In the genomic region with DNA sequence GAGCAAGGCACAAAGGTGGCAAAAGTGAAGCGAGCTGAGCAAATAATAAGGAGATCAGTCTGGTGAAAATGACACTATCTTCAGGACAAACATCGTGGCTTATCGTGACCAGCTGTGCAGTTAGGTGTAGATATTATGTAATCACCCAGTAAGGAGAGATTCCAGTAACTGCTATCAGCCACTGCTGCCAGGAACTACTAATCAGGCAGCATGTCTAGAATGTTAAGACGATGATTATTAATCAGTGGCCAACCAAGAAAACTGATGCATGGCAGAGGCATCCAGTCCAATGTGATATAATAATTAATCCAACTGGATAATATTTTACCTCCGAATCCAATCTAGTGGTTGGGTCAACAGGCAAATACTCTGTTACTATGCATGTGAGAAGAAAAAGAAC, we compare ENCODE assay signal across 13 cellular contexts.
DNase-seq lines count a peak whose midpoint lies in the region; ATAC-seq and TF ChIP-seq lines count a peak whose summit lies in the region.
"Had no signal": no experiment of that assay in that cellular context is flagged by ENCODE, and none has a peak within 500 bp of the region (broad histone marks: within the 10 kb centered on the region; RNA-seq: fewer than 3 reads in every experiment).

No MANE protein-coding gene starts in this region.

- no TSS peak for BruUV-seq in mammary epithelial cell (replicated peaks; lab: Mats Ljungman, UMichigan)

- H3K4me1 ChIP-seq in mammary epithelial cell (ENCODE audit: insufficient read depth, low read length), result peaks cover 32% of the 10 kb centered on the region
- H3K4me1 ChIP-seq in smooth muscle cell (ENCODE audit: low read depth), result peaks cover 34% of the 10 kb centered on the region

- H3F3A ChIP-seq in smooth muscle cell (ENCODE audit: low read depth), result peaks cover 20% of the 10 kb centered on the region

- H3K9ac ChIP-seq in mammary epithelial cell (ENCODE audit: insufficient read depth, low read length), result no peak overlapping the region
- H3K9ac ChIP-seq in smooth muscle cell (ENCODE audit: low read depth), result no peak overlapping the region

- intact Hi-C loops in mammary epithelial cell (cut with micrococcal nuclease), result no loop called here

- in situ Hi-C loops in mammary epithelial cell (cut with MboI; ENCODE audit: low sequenced_read_pairs in 2 of 2), result no loop called here

- H2AFZ ChIP-seq in mammary epithelial cell (ENCODE audit: low read depth, low read length), result peak overlapping the region; percentile 37
- H2AFZ ChIP-seq in smooth muscle cell (ENCODE audit: low read depth), result no peak overlapping the region

- H3K27ac ChIP-seq in mammary epithelial cell (ENCODE audit: insufficient read depth, low read depth, low read length) (no peak overlapping the region), smooth muscle cell (ENCODE audit: low read depth) (peak overlapping the region; percentile 94)
- H3K27ac ChIP-seq: cardiac muscle cell had no signal

- DNase-seq in HK-2 (ENCODE audit: unreplicated experiment) (peak; percentile 74), mammary epithelial cell (no peak), kidney epithelial cell (ENCODE audit: low read depth) (peak; percentile 93), smooth muscle cell (lab: John Stamatoyannopoulos, UW; ENCODE audit: unreplicated experiment) (no peak)
- DNase-seq in activated effector memory CD4-positive, alpha-beta T cell treated with Interleukin-2 at 50 U/mL for 16 hours, result no peak
- DNase-seq: H9, MV-4-11, natural killer cell, T-helper 17 cell had no signal

- no peak for ATAC-seq in HG03097 (IDR thresholded peaks at IDR 0.05; ENCODE audit: low FRiP score, unreplicated experiment)
- no peak for ATAC-seq in GM21723 (IDR thresholded peaks at IDR 0.05; ENCODE audit: unreplicated experiment)
- ATAC-seq in HG02610 (IDR thresholded peaks at IDR 0.05; ENCODE audit: unreplicated experiment), result no peak
- ATAC-seq: natural killer cell, T-helper 17 cell had no signal

- H3K4me3 ChIP-seq in mammary epithelial cell (replicated peaks in 1 of 3; ENCODE audit: insufficient read depth in 1 of 3, low read depth in 2 of 3, low read length in 3 of 3), result no peak overlapping the region
- H3K4me3 ChIP-seq in kidney epithelial cell (ENCODE audit: low read depth, low read length), result no peak overlapping the region
- no peak overlapping the region for H3K4me3 ChIP-seq in smooth muscle cell
- H3K4me3 ChIP-seq: cardiac muscle cell had no signal

- no peak for TF ChIP-seq CTCF in mammary epithelial cell (conservative IDR thresholded peaks at IDR 0.05 in 1 of 2, IDR thresholded peaks at IDR 0.05 in 1 of 2; ENCODE audit: extremely low read depth in 1 of 2, insufficient read depth in 1 of 2, low read depth in 1 of 2, low read length in 2 of 2)
- TF ChIP-seq CTCF in kidney epithelial cell (IDR thresholded peaks at IDR 0.05; ENCODE audit: insufficient read depth, low read length, poor library complexity, severe bottlenecking), result no peak
- no peak for TF ChIP-seq CTCF in smooth muscle cell (IDR thresholded peaks at IDR 0.05; ENCODE audit: borderline replicate concordance, insufficient read depth, poor library complexity, severe bottlenecking)

- H3K79me2 ChIP-seq in mammary epithelial cell (ENCODE audit: insufficient read depth, low read length) (no peaks in the 10 kb centered on the region), smooth muscle cell (ENCODE audit: low read depth) (no peaks in the 10 kb centered on the region)

- H4K20me1 ChIP-seq in mammary epithelial cell (ENCODE audit: insufficient read depth, low read length), result no peaks in the 10 kb centered on the region
- H4K20me1 ChIP-seq in smooth muscle cell (ENCODE audit: low read depth), result no peaks in the 10 kb centered on the region

- H3K36me3 ChIP-seq in mammary epithelial cell (ENCODE audit: insufficient read depth, low read length) (no peaks in the 10 kb centered on the region), kidney epithelial cell (ENCODE audit: control insufficient read depth, insufficient read depth, low read length) (no peaks in the 10 kb centered on the region), smooth muscle cell (ENCODE audit: low read depth) (no peaks in the 10 kb centered on the region)
- H3K36me3 ChIP-seq: cardiac muscle cell had no signal

- CTCF ChIA-PET in mammary epithelial cell (lab: Charles Lee; ENCODE audit: low non-redundant PET), result interaction anchor here (0.6 kb wide), 1 partner anchor 47 kb away, joined by 3 read pairs; no protein-coding TSS in a partner anchor

- WGBS in mammary epithelial cell (ENCODE audit: low coverage, missing lambda C conversion rate), result 56% methylated on average over 5 of the region's 5 CpGs
- 21% methylated on average over 5 of the region's 5 CpGs for WGBS in smooth muscle cell (ENCODE audit: low lambda C conversion rate)

- H3K4me2 ChIP-seq in mammary epithelial cell (ENCODE audit: insufficient read depth, low read depth, low read length) (no peak overlapping the region), smooth muscle cell (peak overlapping the region; percentile 74)

- no peaks in the 10 kb centered on the region for H3K9me3 ChIP-seq in mammary epithelial cell (replicated peaks; ENCODE audit: insufficient read depth, low read length)
- H3K9me3 ChIP-seq in smooth muscle cell (replicated peaks; ENCODE audit: low read depth), result no peaks in the 10 kb centered on the region

- dilution Hi-C loops in mammary epithelial cell (cut with HindIII; ENCODE audit: low sequenced_read_pairs), result loop anchor here (25.0 kb wide), 1 partner anchor 320 kb away; no protein-coding TSS in a partner anchor

- H3K27me3 ChIP-seq in mammary epithelial cell (ENCODE audit: insufficient read depth, low read length), result no peaks in the 10 kb centered on the region
- no peaks in the 10 kb centered on the region for H3K27me3 ChIP-seq in kidney epithelial cell (ENCODE audit: control insufficient read depth, insufficient read depth, low read length)
- H3K27me3 ChIP-seq in smooth muscle cell (ENCODE audit: low read depth), result no peaks in the 10 kb centered on the region
- H3K27me3 ChIP-seq: cardiac muscle cell had no signal

Comparison
In these comparisons a context has a peak if more than half of its experiments do, and no peak if none do; other contexts are left out.
1. DNase-seq: peak in HK-2 (single experiment) and kidney epithelial cell (single experiment); none in mammary epithelial cell (single experiment), smooth muscle cell (single experiment) and activated effector memory CD4-positive, alpha-beta T cell treated with Interleukin-2 at 50 U/mL for 16 hours (single experiment).